ENCODE assay signal across 23 cellular contexts in the genomic region with DNA sequence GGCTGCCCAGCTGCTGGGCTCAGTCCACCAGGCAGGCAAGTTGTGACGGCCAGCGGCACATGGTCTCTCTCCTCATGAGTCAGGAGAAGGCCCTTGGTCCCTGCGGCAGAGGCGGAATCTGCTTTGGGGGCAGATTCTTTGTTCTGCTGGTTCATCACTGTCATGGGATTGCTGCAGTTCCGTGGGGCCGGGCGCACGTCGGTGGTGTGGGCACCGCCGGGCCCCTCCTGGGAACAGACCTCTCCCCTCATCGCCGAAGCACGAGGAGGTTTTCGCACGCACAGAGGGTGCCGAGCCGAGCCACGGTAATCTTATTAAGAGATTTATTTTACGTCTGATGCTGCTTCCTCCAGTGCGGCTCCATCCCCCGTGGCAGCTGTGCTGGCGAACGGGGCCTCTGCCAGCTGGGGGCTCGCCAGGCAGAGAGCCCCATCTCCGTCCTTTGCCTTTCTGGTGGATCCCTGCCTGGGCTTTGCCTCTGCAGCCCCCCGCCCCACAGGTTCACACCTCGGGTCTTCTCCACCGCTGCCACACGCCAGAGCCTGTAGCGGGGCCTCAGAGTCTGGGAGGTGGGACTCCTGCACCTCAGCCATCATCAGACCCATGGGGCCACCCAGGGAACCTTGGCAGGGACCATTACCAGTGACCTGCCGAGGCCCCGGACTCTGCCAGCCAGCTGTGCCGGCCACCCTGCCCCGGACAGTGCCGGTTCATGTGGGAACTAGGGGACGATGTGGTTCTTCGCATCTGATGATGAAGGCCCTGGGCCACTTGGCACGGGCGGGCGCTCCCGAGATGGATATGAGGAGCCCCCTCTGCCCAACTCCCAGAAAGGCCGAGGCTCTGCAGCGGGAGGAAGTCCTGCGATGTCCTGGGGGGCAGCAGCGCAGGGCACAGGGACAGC.
DNase-seq lines count a peak whose midpoint lies in the region; ATAC-seq and TF ChIP-seq lines count a peak whose summit lies in the region.
"Had no signal": no experiment of that assay in that cellular context is flagged by ENCODE, and none has a peak within 500 bp of the region (broad histone marks: within the 10 kb centered on the region; RNA-seq: fewer than 3 reads in every experiment).

No MANE protein-coding gene starts in this region.

- no peak for ATAC-seq in GM21717 (IDR thresholded peaks at IDR 0.05; ENCODE audit: unreplicated experiment)
- ATAC-seq: activated CD8-positive, alpha-beta T cell treated with anti-CD3 and anti-CD28 coated beads, Interleukin-2, amount 10 ng/mL, durations not matched to agents 7 days and 5 days; GM12878; heart right ventricle had no signal

- no peak for TF ChIP-seq CTCF in CD14-positive monocyte (IDR thresholded peaks at IDR 0.05)
- no peak for TF ChIP-seq CTCF in GM10266 (IDR thresholded peaks at IDR 0.05; ENCODE audit: control insufficient read depth, insufficient read depth, low read depth, missing control alignments)

- in situ Hi-C loops in SK-MEL-5 (cut with HindIII; ENCODE audit: low pct_unique_long_range_greater_than_20kb, low sequenced_read_pairs): no loop called here

- H3K9me3 Mint-ChIP-seq in CD14-positive monocyte: peaks cover 0 to 4% (median 0%) of the 10 kb centered on the region in 7 donors
- H3K9me3 Mint-ChIP-seq: nephron progenitor cell had no signal

- H3K36me3 Mint-ChIP-seq in CD14-positive monocyte: no peaks in the 10 kb centered on the region

- intact Hi-C loops in CD14-positive monocyte (cut with micrococcal nuclease): no loop called here

- no peak overlapping the region for H3K27ac Mint-ChIP-seq in CD14-positive monocyte
- H3K27ac Mint-ChIP-seq: activated CD8-positive, alpha-beta T cell treated with anti-CD3 and anti-CD28 coated beads, Interleukin-2, amount 10 ng/mL, durations not matched to agents 7 days and 5 days; B cell; nephron progenitor cell; progenitor cell of endocrine pancreas had no signal

- H3K27me3 Mint-ChIP-seq in CD14-positive monocyte (ENCODE audit: low read depth in 3 of 3): peaks cover 5 to 7% (median 6%) of the 10 kb centered on the region in 3 donors

- DNase-seq in NCI-H1694 treated with DMSO at 0.1 percent for 48 hours (lab: John Stamatoyannopoulos, UW): peak; percentile 3
- no peak for DNase-seq in NCI-H1694 (lab: John Stamatoyannopoulos, UW)
- DNase-seq in CD14-positive monocyte (ENCODE audit: low spot score): peak; percentile 33
- DNase-seq in SK-MEL-5 (ENCODE audit: low read depth, low spot score): peak; percentile 59
- DNase-seq in myocyte (ENCODE audit: low read depth): peak; percentile 71
- DNase-seq in GM10266 (ENCODE audit: extremely low spot score): no peak
- DNase-seq in AG20443 (ENCODE audit: low spot score): no peak
- DNase-seq: activated CD4-positive, alpha-beta T cell treated with anti-CD3 and anti-CD28 coated beads for 1 hour; activated CD8-positive, alpha-beta T cell treated with anti-CD3 and anti-CD28 coated beads, Interleukin-2, amount 10 ng/mL, durations not matched to agents 7 days and 5 days; activated naive CD4-positive, alpha-beta T cell; amniotic stem cell; colonic mucosa; COR-L47; effector memory CD4-positive, alpha-beta T cell; foreskin fibroblast; heart right ventricle; midbrain; nephron progenitor cell; SW 1271 had no signal

- H3K4me3 Mint-ChIP-seq in CD14-positive monocyte: no peak overlapping the region
- H3K4me3 Mint-ChIP-seq: activated CD8-positive, alpha-beta T cell treated with anti-CD3 and anti-CD28 coated beads, Interleukin-2, amount 10 ng/mL, durations not matched to agents 7 days and 5 days; B cell; nephron progenitor cell had no signal

- no peaks in the 10 kb centered on the region for H3K4me1 Mint-ChIP-seq in CD14-positive monocyte
- H3K4me1 Mint-ChIP-seq: B cell had no signal

Comparison
In these comparisons a context has a peak if more than half of its experiments do, and no peak if none do; other contexts are left out.
1. DNase-seq: peak in NCI-H1694 treated with DMSO at 0.1 percent for 48 hours (single experiment), CD14-positive monocyte (single experiment), SK-MEL-5 (single experiment) and myocyte (single experiment); none in NCI-H1694 (single experiment), GM10266 (single experiment) and AG20443 (single experiment).